In the genomic region with DNA sequence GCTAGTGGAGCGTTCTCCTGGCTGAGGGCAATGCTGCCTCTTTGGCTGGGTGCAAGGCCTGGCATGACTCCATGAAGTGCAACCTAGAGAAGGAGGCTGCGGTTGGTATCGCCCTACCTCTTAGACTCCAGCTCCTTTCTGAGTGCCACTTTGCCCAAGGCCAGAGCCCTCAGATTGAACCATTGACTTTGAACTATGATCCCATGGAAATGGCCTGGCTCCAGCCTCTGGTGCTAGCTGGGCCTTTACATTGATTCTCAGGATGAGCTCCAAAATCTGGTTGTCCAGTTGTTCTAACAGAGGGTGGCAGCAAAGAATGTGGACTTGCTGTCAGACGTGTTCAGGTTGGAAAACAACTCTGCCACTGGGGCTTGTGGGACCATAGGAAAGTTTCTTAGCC, we compare ENCODE assay signal across 1 cellular context.
A peak's percentile ranks its signal among the peaks of the same experiment; 100 is the strongest.
TF ChIP-seq lines count a peak whose summit lies in the region.

No MANE protein-coding gene starts in this region.

TF ChIP-seq in HepG2, 621 proteins besides CTCF, POLR2A, EP300 and RAD21 (continued from another document and continues in another):
- TF ChIP-seq HNF1B (CRISPR knock-in tag; IDR thresholded peaks at IDR 0.05), result 0 out of 2 replicates have a peak, but pooled peaks have one; percentile 16
- TF ChIP-seq ZNF251 (CRISPR knock-in tag; IDR thresholded peaks at IDR 0.05), result no peak
- TF ChIP-seq ZNF460 (CRISPR knock-in tag; IDR thresholded peaks at IDR 0.05; ENCODE audit: borderline replicate concordance), result no peak
- TF ChIP-seq NCOA2 (CRISPR knock-in tag; IDR thresholded peaks at IDR 0.05), result no peak
- no peak for TF ChIP-seq NPAS2 (CRISPR knock-in tag; IDR thresholded peaks at IDR 0.05; ENCODE audit: borderline replicate concordance)
- no peak for TF ChIP-seq TSC22D2 (CRISPR knock-in tag; IDR thresholded peaks at IDR 0.05; ENCODE audit: borderline replicate concordance)
- peak; percentile 83 for TF ChIP-seq HNF4A (CRISPR knock-in tag; IDR thresholded peaks at IDR 0.05)
- TF ChIP-seq ZNF20 (CRISPR knock-in tag; IDR thresholded peaks at IDR 0.05), result no peak
- TF ChIP-seq ZNF784 (CRISPR knock-in tag; IDR thresholded peaks at IDR 0.05; ENCODE audit: borderline replicate concordance), result no peak
- no peak for TF ChIP-seq MBD4 (IDR thresholded peaks at IDR 0.05; ENCODE audit: borderline replicate concordance, low read length)
- TF ChIP-seq, protein P1, sequence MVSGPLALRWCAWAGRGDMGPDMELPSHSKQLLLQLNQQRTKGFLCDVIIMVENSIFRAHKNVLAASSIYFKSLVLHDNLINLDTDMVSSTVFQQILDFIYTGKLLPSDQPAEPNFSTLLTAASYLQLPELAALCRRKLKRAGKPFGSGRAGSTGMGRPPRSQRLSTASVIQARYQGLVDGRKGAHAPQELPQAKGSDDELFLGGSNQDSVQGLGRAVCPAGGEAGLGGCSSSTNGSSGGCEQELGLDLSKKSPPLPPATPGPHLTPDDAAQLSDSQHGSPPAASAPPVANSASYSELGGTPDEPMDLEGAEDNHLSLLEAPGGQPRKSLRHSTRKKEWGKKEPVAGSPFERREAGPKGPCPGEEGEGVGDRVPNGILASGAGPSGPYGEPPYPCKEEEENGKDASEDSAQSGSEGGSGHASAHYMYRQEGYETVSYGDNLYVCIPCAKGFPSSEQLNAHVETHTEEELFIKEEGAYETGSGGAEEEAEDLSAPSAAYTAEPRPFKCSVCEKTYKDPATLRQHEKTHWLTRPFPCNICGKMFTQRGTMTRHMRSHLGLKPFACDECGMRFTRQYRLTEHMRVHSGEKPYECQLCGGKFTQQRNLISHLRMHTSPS (CRISPR knock-in tag; IDR thresholded peaks at IDR 0.05; ENCODE audit: low read depth), result peak; percentile 59; the same call in 1 of the 2 replicates
- TF ChIP-seq SMYD3 (CRISPR knock-in tag; IDR thresholded peaks at IDR 0.05), result no peak
- no peak for TF ChIP-seq ZMYM3 (CRISPR knock-in tag; IDR thresholded peaks at IDR 0.05)
- no peak for TF ChIP-seq AGO2 (optimal IDR thresholded peaks at IDR 0.05; ENCODE audit: low read depth, low read length)
- TF ChIP-seq ZNF609 (CRISPR knock-in tag; IDR thresholded peaks at IDR 0.05; ENCODE audit: borderline replicate concordance), result no peak
- TF ChIP-seq PBX2 (CRISPR knock-in tag; IDR thresholded peaks at IDR 0.05), result no peak
- TF ChIP-seq ZFY (CRISPR knock-in tag; IDR thresholded peaks at IDR 0.05), result no peak; the same call in 1 of the 2 replicates
- no peak for TF ChIP-seq XBP1 (CRISPR knock-in tag; IDR thresholded peaks at IDR 0.05)
- no peak for TF ChIP-seq HNRNPH1 (optimal IDR thresholded peaks at IDR 0.05; ENCODE audit: low read depth, low read length)
- TF ChIP-seq, protein P2, sequence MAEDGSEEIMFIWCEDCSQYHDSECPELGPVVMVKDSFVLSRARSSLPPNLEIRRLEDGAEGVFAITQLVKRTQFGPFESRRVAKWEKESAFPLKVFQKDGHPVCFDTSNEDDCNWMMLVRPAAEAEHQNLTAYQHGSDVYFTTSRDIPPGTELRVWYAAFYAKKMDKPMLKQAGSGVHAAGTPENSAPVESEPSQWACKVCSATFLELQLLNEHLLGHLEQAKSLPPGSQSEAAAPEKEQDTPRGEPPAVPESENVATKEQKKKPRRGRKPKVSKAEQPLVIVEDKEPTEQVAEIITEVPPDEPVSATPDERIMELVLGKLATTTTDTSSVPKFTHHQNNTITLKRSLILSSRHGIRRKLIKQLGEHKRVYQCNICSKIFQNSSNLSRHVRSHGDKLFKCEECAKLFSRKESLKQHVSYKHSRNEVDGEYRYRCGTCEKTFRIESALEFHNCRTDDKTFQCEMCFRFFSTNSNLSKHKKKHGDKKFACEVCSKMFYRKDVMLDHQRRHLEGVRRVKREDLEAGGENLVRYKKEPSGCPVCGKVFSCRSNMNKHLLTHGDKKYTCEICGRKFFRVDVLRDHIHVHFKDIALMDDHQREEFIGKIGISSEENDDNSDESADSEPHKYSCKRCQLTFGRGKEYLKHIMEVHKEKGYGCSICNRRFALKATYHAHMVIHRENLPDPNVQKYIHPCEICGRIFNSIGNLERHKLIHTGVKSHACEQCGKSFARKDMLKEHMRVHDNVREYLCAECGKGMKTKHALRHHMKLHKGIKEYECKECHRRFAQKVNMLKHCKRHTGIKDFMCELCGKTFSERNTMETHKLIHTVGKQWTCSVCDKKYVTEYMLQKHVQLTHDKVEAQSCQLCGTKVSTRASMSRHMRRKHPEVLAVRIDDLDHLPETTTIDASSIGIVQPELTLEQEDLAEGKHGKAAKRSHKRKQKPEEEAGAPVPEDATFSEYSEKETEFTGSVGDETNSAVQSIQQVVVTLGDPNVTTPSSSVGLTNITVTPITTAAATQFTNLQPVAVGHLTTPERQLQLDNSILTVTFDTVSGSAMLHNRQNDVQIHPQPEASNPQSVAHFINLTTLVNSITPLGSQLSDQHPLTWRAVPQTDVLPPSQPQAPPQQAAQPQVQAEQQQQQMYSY (CRISPR knock-in tag; IDR thresholded peaks at IDR 0.05), result no peak
- no peak for TF ChIP-seq ZSCAN30 (CRISPR knock-in tag; IDR thresholded peaks at IDR 0.05)
- TF ChIP-seq RBM39 (IDR thresholded peaks at IDR 0.05; ENCODE audit: low read depth, low read length, poor library complexity, severe bottlenecking), result no peak
- peak; percentile 33 for TF ChIP-seq ZNF687 (CRISPR knock-in tag; IDR thresholded peaks at IDR 0.05)
- TF ChIP-seq HDAC1 (CRISPR knock-in tag; IDR thresholded peaks at IDR 0.05), result no peak
- TF ChIP-seq TARDBP (CRISPR knock-in tag; IDR thresholded peaks at IDR 0.05), result 0 out of 2 replicates have a peak, but pooled peaks have one; percentile 50
- no peak for TF ChIP-seq ZSCAN21 (CRISPR knock-in tag; IDR thresholded peaks at IDR 0.05; ENCODE audit: borderline replicate concordance)
- TF ChIP-seq ZNF546 (CRISPR knock-in tag; conservative IDR thresholded peaks at IDR 0.05), result no peak
- TF ChIP-seq ZNF557 (CRISPR knock-in tag; IDR thresholded peaks at IDR 0.05), result no peak
- TF ChIP-seq NFKB2 (CRISPR knock-in tag; IDR thresholded peaks at IDR 0.05; ENCODE audit: borderline replicate concordance), result no peak
- no peak for TF ChIP-seq KLF12 (CRISPR knock-in tag; IDR thresholded peaks at IDR 0.05; ENCODE audit: borderline replicate concordance)
- TF ChIP-seq ZNF335 (CRISPR knock-in tag; IDR thresholded peaks at IDR 0.05), result no peak
- TF ChIP-seq, protein P3, sequence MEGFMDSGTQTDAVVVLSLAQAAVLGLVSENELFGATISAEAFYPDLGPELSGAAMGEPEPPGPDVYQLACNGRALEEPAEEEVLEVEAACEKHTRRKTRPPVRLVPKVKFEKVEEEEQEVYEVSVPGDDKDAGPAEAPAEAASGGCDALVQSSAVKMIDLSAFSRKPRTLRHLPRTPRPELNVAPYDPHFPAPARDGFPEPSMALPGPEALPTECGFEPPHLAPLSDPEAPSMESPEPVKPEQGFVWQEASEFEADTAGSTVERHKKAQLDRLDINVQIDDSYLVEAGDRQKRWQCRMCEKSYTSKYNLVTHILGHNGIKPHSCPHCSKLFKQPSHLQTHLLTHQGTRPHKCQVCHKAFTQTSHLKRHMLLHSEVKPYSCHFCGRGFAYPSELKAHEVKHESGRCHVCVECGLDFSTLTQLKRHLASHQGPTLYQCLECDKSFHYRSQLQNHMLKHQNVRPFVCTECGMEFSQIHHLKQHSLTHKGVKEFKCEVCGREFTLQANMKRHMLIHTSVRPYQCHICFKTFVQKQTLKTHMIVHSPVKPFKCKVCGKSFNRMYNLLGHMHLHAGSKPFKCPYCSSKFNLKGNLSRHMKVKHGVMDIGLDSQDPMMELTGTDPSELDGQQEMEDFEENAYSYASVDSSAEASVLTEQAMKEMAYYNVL (CRISPR knock-in tag; IDR thresholded peaks at IDR 0.05; ENCODE audit: borderline replicate concordance), result no peak
- TF ChIP-seq SMC3 (IDR thresholded peaks at IDR 0.05; ENCODE audit: low read length), result peak; percentile 84
- TF ChIP-seq ZNF589 (CRISPR knock-in tag; conservative IDR thresholded peaks at IDR 0.05), result no peak
- no peak for TF ChIP-seq IKZF4 (CRISPR knock-in tag; IDR thresholded peaks at IDR 0.05; ENCODE audit: borderline replicate concordance, low read depth, not compliant biosample characterization)
- TF ChIP-seq ZNF275 (CRISPR knock-in tag; IDR thresholded peaks at IDR 0.05; ENCODE audit: borderline replicate concordance), result no peak
- TF ChIP-seq ARNT (IDR thresholded peaks at IDR 0.05), result no peak
